In the genomic region with DNA sequence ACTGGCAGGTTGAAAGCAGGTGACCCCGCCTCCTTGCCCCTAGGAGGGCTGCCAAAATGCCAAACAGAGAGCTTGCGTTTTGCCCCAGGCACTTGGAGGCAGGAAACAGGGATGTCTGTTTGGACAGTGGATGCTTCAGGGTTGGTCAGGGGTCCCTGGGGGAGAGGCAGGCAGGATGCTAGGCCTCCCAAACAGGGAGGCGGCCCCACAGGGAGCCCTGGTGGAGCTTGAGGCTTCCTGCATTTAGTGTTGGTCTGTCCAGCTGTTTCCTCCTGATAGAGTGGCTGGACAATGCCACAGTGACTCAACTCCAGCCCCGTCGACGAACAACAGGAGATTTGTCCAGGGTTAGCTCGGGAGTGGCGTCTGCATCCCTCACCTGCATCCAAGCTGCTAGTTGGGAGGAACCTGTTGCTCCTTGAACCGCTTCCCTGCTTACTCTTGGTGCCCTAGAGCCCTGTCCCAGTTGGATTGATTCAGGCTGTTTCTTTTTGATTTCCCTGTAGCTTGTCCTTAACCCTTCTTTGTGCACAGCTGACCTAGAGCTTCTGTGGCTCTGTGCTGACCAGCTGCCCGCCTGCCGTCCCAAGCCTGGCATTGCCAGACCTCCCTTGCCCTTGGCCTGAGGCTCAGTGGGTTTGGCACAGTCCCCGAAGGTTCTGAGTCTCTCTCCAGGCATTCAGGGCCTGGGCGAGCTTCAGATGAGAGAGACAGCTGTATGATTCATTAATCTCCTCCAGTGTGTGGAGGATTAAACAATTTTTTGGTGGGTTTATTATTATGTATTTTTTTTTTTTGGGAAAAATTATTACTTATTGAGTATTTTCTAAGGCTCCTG, we compare ENCODE assay signal across 12 cellular contexts. TPM values are rescaled to one million over a fixed set of nuclear protein-coding genes. Genes with fewer than 3 reads are reported as not detected.
DNase-seq lines count a peak whose midpoint lies in the region; ATAC-seq, FAIRE-seq and TF ChIP-seq lines count a peak whose summit lies in the region.
"Had no signal": no experiment of that assay in that cellular context is flagged by ENCODE, and none has a peak within 500 bp of the region (broad histone marks: within the 10 kb centered on the region; RNA-seq: fewer than 3 reads in every experiment).

No MANE protein-coding gene starts in this region.

- no peak overlapping the region for H2AK5ac ChIP-seq in mesendoderm (ENCODE audit: low read length)

- H3K4me3 ChIP-seq in AG10803 (ENCODE audit: low read length) (no peak overlapping the region), mesendoderm (ENCODE audit: low read length) (no peak overlapping the region)
- H3K4me3 ChIP-seq: dorsolateral prefrontal cortex had no signal

- no peak overlapping the region for H3K4me2 ChIP-seq in mesendoderm (ENCODE audit: low read length)

- peaks cover 6 to 25% (median 15%) of the 10 kb centered on the region in 7 donors for H3K9me3 Mint-ChIP-seq in CD14-positive monocyte
- H3K9me3 Mint-ChIP-seq: activated B cell treated with CpG ODN at 0.5 μM for 24 hours had no signal

- no peak overlapping the region for H2BK120ac ChIP-seq in mesendoderm (ENCODE audit: low read depth, low read length)

- H3K79me1 ChIP-seq in mesendoderm (ENCODE audit: low read length) = no peaks in the 10 kb centered on the region

- no peaks in the 10 kb centered on the region for H3K36me3 ChIP-seq in mesendoderm (ENCODE audit: control insufficient read depth, insufficient read depth, low read length)

- no peaks in the 10 kb centered on the region for H3K79me2 ChIP-seq in mesendoderm (ENCODE audit: control insufficient read depth, insufficient read depth, low read length)

- H3K4me3 Mint-ChIP-seq in CD14-positive monocyte = peak overlapping the region in 1 of 2 donors; percentile 64
- H3K4me3 Mint-ChIP-seq: activated B cell treated with CpG ODN at 0.5 μM for 24 hours had no signal

- no peak overlapping the region for H4K8ac ChIP-seq in mesendoderm (ENCODE audit: low read depth, low read length)

- no peak overlapping the region for H2BK5ac ChIP-seq in mesendoderm (ENCODE audit: low read length)

- H3K27ac Mint-ChIP-seq in CD14-positive monocyte = no peak overlapping the region
- H3K27ac Mint-ChIP-seq: activated B cell treated with CpG ODN at 0.5 μM for 24 hours had no signal

- peak; percentile 77 for DNase-seq in AG10803 (ENCODE audit: low read depth)
- DNase-seq in NCI-H345 treated with DMSO at 0.1 percent for 48 hours (lab: John Stamatoyannopoulos, UW; ENCODE audit: unreplicated experiment) = peak; percentile 41
- DNase-seq in epidermal melanocyte (ENCODE audit: insufficient read length, low spot score) = peak; percentile 82
- DNase-seq in mesendoderm = peak; percentile 39
- DNase-seq in CD14-positive monocyte (ENCODE audit: low spot score) = no peak
- no peak for DNase-seq in NOMO-1 treated with dmso at 0.1 percent for 144 hours (lab: John Stamatoyannopoulos, UW; ENCODE audit: unreplicated experiment)
- DNase-seq in D721Med (ENCODE audit: insufficient read length, low spot score) = no peak
- DNase-seq: activated B cell treated with CpG ODN at 0.5 μM for 24 hours; dorsolateral prefrontal cortex; NCI-H1105; stimulated activated naive CD8-positive, alpha-beta T cell treated with anti-CD3 and anti-CD28 coated beads, Interleukin-15, Interleukin-2, amounts not matched to agents 100 U/mL and 50 U/mL, for 24 hours had no signal

- H3K27ac ChIP-seq in mesendoderm (ENCODE audit: low read depth, low read length) = no peak overlapping the region

- no peak overlapping the region for H3K56ac ChIP-seq in mesendoderm (ENCODE audit: low read length)

- intact Hi-C loops in CD14-positive monocyte (cut with micrococcal nuclease) = no loop called here

- H3K27me3 ChIP-seq in mesendoderm (ENCODE audit: insufficient read depth, low read length, poor library complexity) = no peaks in the 10 kb centered on the region

- no peak overlapping the region for H3K9ac ChIP-seq in mesendoderm (ENCODE audit: low read length)

- no CpG with 5 or more reads among the region's 13 CpGs for WGBS in mesendoderm (ENCODE audit: extremely low coverage, insufficient coverage, low lambda C conversion rate)

- TF ChIP-seq CTCF in AG10803 (conservative IDR thresholded peaks at IDR 0.05; ENCODE audit: low read length) = peak; percentile 24
- TF ChIP-seq CTCF in CD14-positive monocyte (IDR thresholded peaks at IDR 0.05) = no peak
- TF ChIP-seq CTCF in D721Med (IDR thresholded peaks at IDR 0.05; ENCODE audit: insufficient read depth, missing control alignments) = no peak

- FAIRE-seq in D721Med (lab: Jason Lieb, UNC) = no peak

- no peak overlapping the region for H3K4ac ChIP-seq in mesendoderm (ENCODE audit: low read depth, low read length)

- H3K27me3 Mint-ChIP-seq in CD14-positive monocyte (ENCODE audit: low read depth in 3 of 3) = peaks cover 45 to 92% (median 82%) of the 10 kb centered on the region in 3 donors

- no peak overlapping the region for H3K18ac ChIP-seq in mesendoderm (ENCODE audit: low read length)

- no peak overlapping the region for H2BK15ac ChIP-seq in mesendoderm (replicated peaks; ENCODE audit: low read depth)

- no peak overlapping the region for H3K23ac ChIP-seq in mesendoderm (ENCODE audit: low read length)

- ATAC-seq in HG03280 (IDR thresholded peaks at IDR 0.05; ENCODE audit: unreplicated experiment) = no peak
- ATAC-seq: stimulated activated naive CD8-positive, alpha-beta T cell treated with anti-CD3 and anti-CD28 coated beads, Interleukin-15, Interleukin-2, amounts not matched to agents 100 U/mL and 50 U/mL, for 24 hours had no signal

- H3K4me1 ChIP-seq in mesendoderm (ENCODE audit: control insufficient read depth, low read depth, low read length) = no peaks in the 10 kb centered on the region

- no peaks in the 10 kb centered on the region for H3K4me1 Mint-ChIP-seq in CD14-positive monocyte
- H3K4me1 Mint-ChIP-seq: activated B cell treated with CpG ODN at 0.5 μM for 24 hours had no signal

- no peak overlapping the region for H4K5ac ChIP-seq in mesendoderm (ENCODE audit: low read length)

- no peaks in the 10 kb centered on the region for H3K36me3 Mint-ChIP-seq in CD14-positive monocyte

RNA-seq across cellular contexts. Expression of a gene that starts 45.9 kb away (rescaled TPM):
- 13.2 TPM for polyA plus RNA-seq in mesendoderm (2013, experiment 1 of 2)
- polyA plus RNA-seq in mesendoderm (2013, experiment 2 of 2) = 12.5 TPM
- under 1 TPM; 0.15 to 0.34 TPM for polyA plus RNA-seq in CD14-positive monocyte

Comparison
In these comparisons a context has a peak if more than half of its experiments do, and no peak if none do; other contexts are left out.
1. DNase-seq: peak in AG10803 (single experiment), NCI-H345 treated with DMSO at 0.1 percent for 48 hours (single experiment), epidermal melanocyte (single experiment) and mesendoderm (single experiment); none in CD14-positive monocyte (single experiment), NOMO-1 treated with dmso at 0.1 percent for 144 hours (single experiment) and D721Med (single experiment).